1 cellular context compared by ENCODE assay signal in the genomic region with DNA sequence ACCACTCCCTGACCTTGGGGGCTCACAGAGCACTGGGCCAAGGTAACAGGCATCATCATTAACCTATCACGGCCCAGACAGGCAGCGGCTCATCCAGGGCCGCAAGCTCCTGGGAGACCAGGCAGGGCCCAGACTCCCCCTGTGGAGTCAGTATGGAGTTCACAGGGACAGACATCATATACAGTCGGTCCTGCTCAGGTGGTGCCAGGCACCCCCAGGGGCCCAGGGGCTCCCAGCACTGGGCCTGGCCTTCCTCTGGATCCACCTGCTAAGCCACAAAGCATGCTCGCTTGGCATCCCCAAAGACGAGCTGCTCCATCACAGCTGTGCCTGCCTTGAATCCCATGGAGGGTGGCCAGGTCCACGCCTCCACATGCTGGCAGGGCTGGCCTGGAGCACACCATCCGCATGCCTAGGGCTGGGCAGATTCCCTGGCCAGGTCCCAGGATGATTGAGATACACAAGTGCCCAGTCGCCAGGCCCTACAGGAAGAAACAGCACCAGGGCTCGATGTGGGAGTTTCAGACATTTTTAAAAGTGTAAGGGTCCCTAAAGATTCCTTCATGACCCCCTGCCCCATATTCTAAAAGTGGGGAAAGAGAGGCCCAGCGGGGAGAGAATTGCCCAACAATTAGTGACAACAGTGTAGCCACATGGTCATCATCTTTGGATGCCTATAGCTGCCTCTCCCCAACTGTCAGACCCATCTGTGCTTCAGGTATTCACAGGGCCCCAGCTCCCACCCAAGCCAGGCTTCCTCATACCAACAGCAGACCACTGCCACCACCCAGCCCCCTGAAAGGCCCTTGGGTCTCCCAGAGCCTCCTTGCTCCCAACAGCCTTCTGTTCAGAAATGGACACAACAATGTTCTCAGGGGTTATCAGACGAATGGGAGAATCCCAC.
TF ChIP-seq lines count a peak whose summit lies in the region.

No MANE protein-coding gene starts in this region.

TF ChIP-seq in SK-N-SH, 30 proteins besides CTCF, POLR2A, EP300 and RAD21:
- TF ChIP-seq FOXJ3 (CRISPR knock-in tag; IDR thresholded peaks at IDR 0.05): no peak
- TF ChIP-seq FOSL2 (IDR thresholded peaks at IDR 0.05; ENCODE audit: borderline replicate concordance, low read depth): no peak
- TF ChIP-seq, protein P1, sequence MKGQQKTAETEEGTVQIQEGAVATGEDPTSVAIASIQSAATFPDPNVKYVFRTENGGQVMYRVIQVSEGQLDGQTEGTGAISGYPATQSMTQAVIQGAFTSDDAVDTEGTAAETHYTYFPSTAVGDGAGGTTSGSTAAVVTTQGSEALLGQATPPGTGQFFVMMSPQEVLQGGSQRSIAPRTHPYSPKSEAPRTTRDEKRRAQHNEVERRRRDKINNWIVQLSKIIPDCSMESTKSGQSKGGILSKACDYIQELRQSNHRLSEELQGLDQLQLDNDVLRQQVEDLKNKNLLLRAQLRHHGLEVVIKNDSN (IDR thresholded peaks at IDR 0.05; ENCODE audit: borderline replicate concordance, low read depth): no peak
- TF ChIP-seq SMC3 (IDR thresholded peaks at IDR 0.05; ENCODE audit: low read depth, low read length): no peak
- TF ChIP-seq NFIC (IDR thresholded peaks at IDR 0.05; ENCODE audit: borderline replicate concordance): no peak
- no peak for TF ChIP-seq TEAD4 (IDR thresholded peaks at IDR 0.05; ENCODE audit: borderline replicate concordance, insufficient read depth)
- no peak for TF ChIP-seq CHD2 (IDR thresholded peaks at IDR 0.05; ENCODE audit: low read length, partially characterized antibody)
TF ChIP-seq in SK-N-SH: peak in this region for 0.
